28 cellular contexts compared by ENCODE assay signal in the genomic region with DNA sequence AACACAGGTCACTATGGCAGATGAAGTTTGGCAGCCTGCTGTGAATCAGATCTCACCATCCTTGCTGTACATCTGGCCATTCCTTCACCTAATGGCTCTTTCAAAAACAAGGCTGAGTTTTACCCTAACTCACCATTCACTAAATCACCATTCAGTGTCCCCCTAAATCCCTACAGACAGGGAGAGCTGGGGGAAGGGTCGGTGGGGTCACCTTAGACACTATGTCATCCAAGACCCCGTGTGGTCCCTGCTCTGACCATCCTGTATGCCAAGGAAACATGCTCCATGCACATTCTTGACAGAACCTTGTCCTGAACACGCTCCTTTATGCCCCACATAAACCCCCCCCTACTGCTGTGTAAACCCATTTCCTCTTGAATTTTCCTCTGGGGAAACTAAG. TPM values are rescaled to one million over a fixed set of nuclear protein-coding genes. Genes with fewer than 3 reads are reported as not detected.
"Had no signal": no experiment of that assay in that cellular context is flagged by ENCODE, and none has a peak within 500 bp of the region (broad histone marks: within the 10 kb centered on the region; RNA-seq: fewer than 3 reads in every experiment).

No MANE protein-coding gene starts in this region.

- H3K9me3 ChIP-seq: lower lobe of right lung, neutrophil, ovary, prostate gland, spleen, thyroid gland had no signal

- H3K36me3 Mint-ChIP-seq: mesothelial cell of epicardium; natural killer cell treated with Interleukin-12 subunit alpha and Interleukin-12 subunit beta and Interleukin-15 and Interleukin-18, amount 100 ng/mL, for 72 hours had no signal

- H3K27ac Mint-ChIP-seq: activated CD4-positive, alpha-beta memory T cell treated with anti-CD3 and anti-CD28 coated beads, Interleukin-2, amount 10 ng/mL, durations not matched to agents 7 days and 5 days; activated CD4-positive, alpha-beta T cell treated with anti-CD3 and anti-CD28 coated beads, Interleukin-2, amount 10 ng/mL, durations not matched to agents 24 days and 14 days; activated naive CD8-positive, alpha-beta T cell treated with anti-CD3 and anti-CD28 coated beads, Interleukin-2, amount 50 U/mL, for 24 hours; activated T-helper 1 cell treated with anti-CD3 and anti-CD28 coated beads, Interleukin-12 subunit alpha, Interleukin-12 subunit beta, Interleukin-2, Interleukin-4 antibody, amounts not matched to agents 30 ng/mL and 10 ng/mL and 1 ng/mL, durations not matched to agents 14 hours and 24 hours and 36 hours; mesothelial cell of epicardium; natural killer cell treated with Interleukin-12 subunit alpha and Interleukin-12 subunit beta and Interleukin-15 and Interleukin-18, amount 100 ng/mL, for 72 hours; T-helper 2 cell treated with Interferon-gamma antibody and Interleukin-4, amounts not matched to agents 5 μg/mL and 100 μg/mL, for 36 hours had no signal

- H3K27ac ChIP-seq: cardiac muscle cell, epithelial cell of prostate, lower lobe of right lung, neutrophil, ovary, prostate gland, spleen, thyroid gland, VCaP had no signal

- H3K9me3 Mint-ChIP-seq: activated CD4-positive, alpha-beta memory T cell treated with anti-CD3 and anti-CD28 coated beads, Interleukin-2, amount 10 ng/mL, durations not matched to agents 7 days and 5 days; mesothelial cell of epicardium; natural killer cell treated with Interleukin-12 subunit alpha and Interleukin-12 subunit beta and Interleukin-15 and Interleukin-18, amount 100 ng/mL, for 72 hours; T-helper 2 cell treated with Interferon-gamma antibody and Interleukin-4, amounts not matched to agents 5 μg/mL and 100 μg/mL, for 36 hours had no signal

- DNase-seq: activated CD4-positive, alpha-beta memory T cell treated with anti-CD3 and anti-CD28 coated beads, Interleukin-2, amount 10 ng/mL, durations not matched to agents 7 days and 5 days; activated CD4-positive, alpha-beta T cell treated with anti-CD3 and anti-CD28 coated beads, Interleukin-2, amount 10 ng/mL, durations not matched to agents 24 days and 14 days; activated gamma-delta T cell; activated naive CD4-positive, alpha-beta T cell treated with anti-CD3 and anti-CD28 coated beads, Interleukin-2, amount 50 U/mL, for 16 hours; activated naive CD8-positive, alpha-beta T cell treated with anti-CD3 and anti-CD28 coated beads, Interleukin-2, amount 50 U/mL, for 24 hours; foreskin fibroblast; kidney; lower lobe of right lung; ovary; spleen; stimulated activated CD4-positive, alpha-beta T cell treated with anti-CD3 and anti-CD28 coated beads, Interleukin-4, amount 100 ng/mL, for 1 hour; stimulated activated naive CD4-positive, alpha-beta T cell; thyroid gland had no signal

- ATAC-seq: activated CD4-positive, CD25-positive, alpha-beta regulatory T cell treated with anti-CD3 and anti-CD28 coated beads, Interleukin-2, amount 50 U/mL, for 24 hours; activated naive CD8-positive, alpha-beta T cell treated with anti-CD3 and anti-CD28 coated beads, Interleukin-2, amount 50 U/mL, for 24 hours; lower lobe of right lung; natural killer cell treated with Interleukin-12 subunit alpha and Interleukin-12 subunit beta and Interleukin-15 and Interleukin-18, amount 100 ng/mL, for 72 hours had no signal

- H3K4me3 ChIP-seq: cardiac muscle cell, lower lobe of right lung, ovary, prostate gland, spleen, thyroid gland had no signal

- H3K36me3 ChIP-seq: cardiac muscle cell, lower lobe of right lung, neutrophil, ovary, prostate gland, spleen, thyroid gland had no signal

- H3K4me1 ChIP-seq: lower lobe of right lung, prostate gland had no signal

- H3K4me3 Mint-ChIP-seq: activated CD4-positive, alpha-beta memory T cell treated with anti-CD3 and anti-CD28 coated beads, Interleukin-2, amount 10 ng/mL, durations not matched to agents 7 days and 5 days; activated CD4-positive, alpha-beta T cell treated with anti-CD3 and anti-CD28 coated beads, Interleukin-2, amount 10 ng/mL, durations not matched to agents 24 days and 14 days; activated naive CD8-positive, alpha-beta T cell treated with anti-CD3 and anti-CD28 coated beads, Interleukin-2, amount 50 U/mL, for 24 hours; activated T-helper 1 cell treated with anti-CD3 and anti-CD28 coated beads, Interleukin-12 subunit alpha, Interleukin-12 subunit beta, Interleukin-2, Interleukin-4 antibody, amounts not matched to agents 30 ng/mL and 10 ng/mL and 1 ng/mL, durations not matched to agents 14 hours and 24 hours and 36 hours; mesothelial cell of epicardium; natural killer cell treated with Interleukin-12 subunit alpha and Interleukin-12 subunit beta and Interleukin-15 and Interleukin-18, amount 100 ng/mL, for 72 hours; T-helper 2 cell treated with Interferon-gamma antibody and Interleukin-4, amounts not matched to agents 5 μg/mL and 100 μg/mL, for 36 hours had no signal

- H3K27me3 ChIP-seq: cardiac muscle cell, ovary, thyroid gland had no signal

- FAIRE-seq: kidney had no signal

RNA-seq across cellular contexts. Expression of a gene that starts 31.8 kb away (rescaled TPM):
- total RNA-seq: activated CD4-positive, alpha-beta T cell treated with anti-CD3 and anti-CD28 coated beads, Interleukin-2, amount 10 ng/mL, durations not matched to agents 24 days and 14 days; activated T-helper 1 cell treated with anti-CD3 and anti-CD28 coated beads, Interleukin-12 subunit alpha, Interleukin-12 subunit beta, Interleukin-2, Interleukin-4 antibody, amounts not matched to agents 30 ng/mL and 10 ng/mL and 1 ng/mL, durations not matched to agents 14 hours and 24 hours and 36 hours; cardiac muscle cell; chondrocyte; fibroblast of lung; glomerular endothelial cell; kidney; lower lobe of right lung; mesothelial cell of epicardium; ovary; prostate gland; spleen; subcutaneous adipose tissue; thyroid gland; ureter had no signal
